Comparison of ENCODE assay signal across 20 cellular contexts in the genomic region with DNA sequence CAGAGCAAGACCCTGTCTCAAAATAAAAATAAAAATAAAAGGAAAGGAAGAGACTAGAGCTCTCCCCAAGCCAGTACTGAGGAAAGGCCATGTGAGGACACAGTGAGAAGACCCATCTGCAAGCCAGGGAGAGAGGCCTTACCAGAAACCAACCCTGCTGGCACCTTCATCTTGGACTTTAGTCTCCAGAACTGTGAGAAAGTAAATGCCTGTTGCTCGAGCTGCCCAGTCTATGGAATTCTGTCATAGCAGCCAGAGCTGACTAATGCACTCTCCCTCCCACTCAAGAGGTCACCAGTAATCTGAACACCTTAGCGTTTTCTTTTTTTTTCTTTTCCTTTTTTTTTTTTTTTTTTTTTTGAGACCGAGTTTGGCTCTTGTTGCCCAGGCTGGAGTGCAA. TPM values are rescaled to one million over a fixed set of nuclear protein-coding genes. Genes with fewer than 3 reads are reported as not detected.
DNase-seq lines count a peak whose midpoint lies in the region; ATAC-seq and TF ChIP-seq lines count a peak whose summit lies in the region.
"Had no signal": no experiment of that assay in that cellular context is flagged by ENCODE, and none has a peak within 500 bp of the region (broad histone marks: within the 10 kb centered on the region; RNA-seq: fewer than 3 reads in every experiment).

No MANE protein-coding gene starts in this region.

- H3K27ac ChIP-seq in mammary epithelial cell (ENCODE audit: insufficient read depth, low read depth, low read length): no peak overlapping the region
- H3K27ac ChIP-seq in breast epithelium: no peak overlapping the region
- no peak overlapping the region for H3K27ac ChIP-seq in tibial artery
- H3K27ac ChIP-seq: KMS-11 had no signal

- no peak for ATAC-seq in GM21528 (IDR thresholded peaks at IDR 0.05; ENCODE audit: low FRiP score, unreplicated experiment)
- ATAC-seq: left ventricle myocardium superior had no signal

- in situ Hi-C loops in mammary epithelial cell (cut with MboI; ENCODE audit: low sequenced_read_pairs in 2 of 2): loop anchor here in 1 of 2 donors (10.0 to 25.0 kb wide), 2 partner anchors 65 to 133 kb away; no protein-coding TSS in a partner anchor

- H3K4me1 ChIP-seq in mammary epithelial cell (ENCODE audit: insufficient read depth, low read length): peaks cover 13% of the 10 kb centered on the region
- H3K4me1 ChIP-seq in breast epithelium: no peaks in the 10 kb centered on the region
- H3K4me1 ChIP-seq in adipocyte (ENCODE audit: control insufficient read depth, insufficient read depth, low read length): peaks cover 13% of the 10 kb centered on the region
- peaks cover 0 to 15% (median 5%) of the 10 kb centered on the region in 4 donors for H3K4me1 ChIP-seq in tibial artery

- intact Hi-C loops in mammary epithelial cell (cut with micrococcal nuclease): no loop called here
- intact Hi-C loops in breast epithelium (cut with DNase I; ENCODE audit: low total_unique reads): no loop called here
- intact Hi-C loops in tibial artery (cut with DNase I; ENCODE audit: low total_unique reads): loop anchor here (5.0 kb wide), 2 partner anchors 67 to 148 kb away; a partner anchor contains a TSS

- no peak for TF ChIP-seq CTCF in mammary epithelial cell (conservative IDR thresholded peaks at IDR 0.05 in 1 of 2, IDR thresholded peaks at IDR 0.05 in 1 of 2; ENCODE audit: extremely low read depth in 1 of 2, insufficient read depth in 1 of 2, low read depth in 1 of 2, low read length in 2 of 2)
- TF ChIP-seq CTCF in breast epithelium (IDR thresholded peaks at IDR 0.05): no peak
- no peak for TF ChIP-seq CTCF in tibial artery (IDR thresholded peaks at IDR 0.05)

- no peak for TF ChIP-seq POLR2A in breast epithelium (IDR thresholded peaks at IDR 0.05)

- no TSS peak for BruUV-seq in mammary epithelial cell (replicated peaks; lab: Mats Ljungman, UMichigan)

- H3K79me2 ChIP-seq in mammary epithelial cell (ENCODE audit: insufficient read depth, low read length): no peaks in the 10 kb centered on the region

- H3K9ac ChIP-seq in mammary epithelial cell (ENCODE audit: insufficient read depth, low read length): no peak overlapping the region
- no peak overlapping the region for H3K9ac ChIP-seq in adipocyte (ENCODE audit: low read length)
- H3K9ac ChIP-seq: KMS-11 had no signal

- no peak overlapping the region for H2AFZ ChIP-seq in mammary epithelial cell (ENCODE audit: low read depth, low read length)

- H4K20me1 ChIP-seq in mammary epithelial cell (ENCODE audit: insufficient read depth, low read length): no peaks in the 10 kb centered on the region

- H3K4me3 ChIP-seq in mammary epithelial cell (replicated peaks in 1 of 3; ENCODE audit: insufficient read depth in 1 of 3, low read depth in 2 of 3, low read length in 3 of 3) (no peak overlapping the region), breast epithelium (no peak overlapping the region), adipocyte (ENCODE audit: low read length) (no peak overlapping the region), tibial artery (no peak overlapping the region)

- H3K36me3 ChIP-seq in mammary epithelial cell (ENCODE audit: insufficient read depth, low read length) (no peaks in the 10 kb centered on the region), breast epithelium (no peaks in the 10 kb centered on the region), adipocyte (ENCODE audit: control insufficient read depth, insufficient read depth, low read length, severe bottlenecking) (no peaks in the 10 kb centered on the region), tibial artery (no peaks in the 10 kb centered on the region)

- H3K9me3 ChIP-seq in mammary epithelial cell (replicated peaks; ENCODE audit: insufficient read depth, low read length) (peaks cover 3% of the 10 kb centered on the region), breast epithelium (no peaks in the 10 kb centered on the region), adipocyte (ENCODE audit: control insufficient read depth, low read length) (no peaks in the 10 kb centered on the region), tibial artery (no peaks in the 10 kb centered on the region)

- dilution Hi-C loops in mammary epithelial cell (cut with HindIII; ENCODE audit: low sequenced_read_pairs): loop anchor here (5.0 kb wide), 1 partner anchor 82 kb away; no protein-coding TSS in a partner anchor

- H3K4me2 ChIP-seq in mammary epithelial cell (ENCODE audit: insufficient read depth, low read depth, low read length): no peak overlapping the region
- H3K4me2 ChIP-seq: KMS-11 had no signal

- DNase-seq in mammary epithelial cell (peak; percentile 20), breast epithelium (ENCODE audit: low spot score in 2 of 2) (no peak), adipocyte (ENCODE audit: low read depth) (peak; percentile 13), iris pigment epithelial cell (ENCODE audit: low read depth) (peak; percentile 31), tibial artery (no peak), COLO829 (ENCODE audit: low spot score) (no peak), DMS153 treated with DMSO at 0.1 percent for 48 hours (lab: John Stamatoyannopoulos, UW; ENCODE audit: unreplicated experiment) (no peak)
- DNase-seq: activated CD4-positive, alpha-beta T cell treated with anti-CD3 and anti-CD28 coated beads for 1 hour; activated naive CD8-positive, alpha-beta T cell treated with anti-CD3 and anti-CD28 coated beads for 36 hours; C1 segment of cervical spinal cord; left ventricle myocardium superior; NCI-H1092 treated with DMSO at 0.1 percent for 48 hours; NCI-H2081 treated with DMSO at 0.1 percent for 48 hours; NCI-H69; stimulated activated CD4-positive, alpha-beta T cell treated with anti-CD3 and anti-CD28 coated beads, Interleukin-4, amount 100 ng/mL, for 4 hours had no signal

- H3K27me3 ChIP-seq in mammary epithelial cell (ENCODE audit: insufficient read depth, low read length) (no peaks in the 10 kb centered on the region), breast epithelium (no peaks in the 10 kb centered on the region), adipocyte (replicated peaks; ENCODE audit: control insufficient read depth, insufficient read depth, low read length) (no peaks in the 10 kb centered on the region), tibial artery (no peaks in the 10 kb centered on the region)

- CTCF ChIA-PET in mammary epithelial cell (lab: Charles Lee; ENCODE audit: low non-redundant PET): no interaction called here

- WGBS in mammary epithelial cell (ENCODE audit: low coverage, missing lambda C conversion rate): 34% methylated on average over 2 of the region's 3 CpGs

RNA-seq across cellular contexts. Expression of a gene that starts 7.3 kb away (rescaled TPM):
- total RNA-seq in mammary epithelial cell (under 1 TPM; 0.09 to 0.50 TPM), breast epithelium (under 1 TPM in 2 of 3 donors, not detected in 1; 0.32 to 0.59 TPM)
- not detected for polyA plus RNA-seq in mammary epithelial cell
- not detected for polyA minus RNA-seq in mammary epithelial cell
- total RNA-seq: activated T-helper 1 cell treated with anti-CD3 and anti-CD28 coated beads, Interleukin-12 subunit alpha, Interleukin-12 subunit beta, Interleukin-2, Interleukin-4 antibody, amounts not matched to agents 30 ng/mL and 10 ng/mL and 1 ng/mL, durations not matched to agents 14 hours and 24 hours and 36 hours; mononuclear cell; neural crest cell had no signal

RNA-seq across cellular contexts. Expression of a gene that starts 16.2 kb away (rescaled TPM):
- 10 to 100 TPM; 13.5 to 27.8 TPM for total RNA-seq in mammary epithelial cell
- 15.4 TPM for polyA plus RNA-seq in mammary epithelial cell
- 25.6 TPM for polyA minus RNA-seq in mammary epithelial cell
- total RNA-seq in breast epithelium: 10 to 100 TPM; 21.3 to 27.7 (median 26.3) TPM

RNA-seq across cellular contexts. Expression of a gene that starts 52.1 kb away (rescaled TPM):
- 1 to 10 TPM; 7.2 to 7.9 TPM for total RNA-seq in mammary epithelial cell
- polyA plus RNA-seq in mammary epithelial cell: 6.6 TPM
- polyA minus RNA-seq in mammary epithelial cell: 9.8 TPM
- 10 to 100 TPM; 16.7 to 25.2 (median 16.8) TPM for total RNA-seq in breast epithelium

Comparison
In these comparisons a context has a peak if more than half of its experiments do, and no peak if none do; other contexts are left out.
1. DNase-seq: peak in mammary epithelial cell (single experiment), adipocyte (single experiment) and iris pigment epithelial cell (single experiment); none in breast epithelium (0 of 2), tibial artery (0 of 2), COLO829 (single experiment) and DMS153 treated with DMSO at 0.1 percent for 48 hours (single experiment).